Comparison of ENCODE assay signal across 19 cellular contexts in the genomic region with DNA sequence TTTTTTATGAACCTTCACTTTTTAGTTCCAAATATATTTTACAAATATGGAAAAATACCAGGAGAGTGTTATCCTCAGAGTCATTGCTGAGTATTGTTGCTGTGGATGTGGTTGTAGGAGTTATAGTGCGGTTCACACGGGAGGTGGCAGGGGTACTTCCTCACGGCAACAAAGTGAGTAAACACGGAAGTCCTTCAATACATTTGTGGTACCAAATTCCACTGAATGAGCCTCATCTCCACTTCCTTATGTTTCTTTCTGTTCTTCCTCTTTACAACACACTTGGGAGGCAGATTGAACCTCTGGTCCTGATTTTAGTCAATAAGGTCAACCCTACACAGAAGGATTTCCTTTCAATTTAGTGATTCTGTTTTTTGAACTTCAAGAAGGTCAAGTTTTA.
"Had no signal": no experiment of that assay in that cellular context is flagged by ENCODE, and none has a peak within 500 bp of the region (broad histone marks: within the 10 kb centered on the region; RNA-seq: fewer than 3 reads in every experiment).

No MANE protein-coding gene starts in this region.

- H3K4me1 ChIP-seq: gastroesophageal sphincter, heart left ventricle, left lung, neural progenitor cell, upper lobe of right lung had no signal

- H3K36me3 ChIP-seq: gastroesophageal sphincter, heart left ventricle, left lung, neural progenitor cell, upper lobe of right lung had no signal

- H3K4me3 ChIP-seq: coronary artery, gastroesophageal sphincter, heart left ventricle, left lung, lung, neural progenitor cell, upper lobe of right lung had no signal

- DNase-seq: activated CD4-positive, alpha-beta T cell treated with anti-CD3 and anti-CD28 coated beads for 1 hour; activated CD4-positive, alpha-beta T cell treated with anti-CD3 and anti-CD28 coated beads, Interleukin-2, amount 50 U/mL, for 1 hour; activated CD8-positive, alpha-beta T cell treated with anti-CD3 and anti-CD28 coated beads, Interleukin-2, amount 10 ng/mL, durations not matched to agents 7 days and 5 days; activated gamma-delta T cell; activated naive CD4-positive, alpha-beta T cell treated with anti-CD3 and anti-CD28 coated beads, Interleukin-2, amount 50 U/mL, for 16 hours; activated naive CD8-positive, alpha-beta T cell treated with anti-CD3 and anti-CD28 coated beads, Interleukin-2, amount 50 U/mL, for 24 hours; cerebellar nuclear complex; heart left ventricle; left lung; naive thymus-derived CD8-positive, alpha-beta T cell; stimulated activated CD4-positive, alpha-beta T cell treated with anti-CD3 and anti-CD28 coated beads, Interleukin-4, amount 100 ng/mL, for 1 hour; stimulated activated naive CD4-positive, alpha-beta T cell treated with Interleukin-2 at 50 U/mL for 16 hours; upper lobe of right lung had no signal

- H3K27me3 Mint-ChIP-seq: activated naive CD8-positive, alpha-beta T cell treated with anti-CD3 and anti-CD28 coated beads, Interleukin-2, amount 50 U/mL, for 24 hours; naive thymus-derived CD8-positive, alpha-beta T cell had no signal

- H3K27me3 ChIP-seq: gastroesophageal sphincter, heart left ventricle, left lung, neural progenitor cell, upper lobe of right lung had no signal

- H3K36me3 Mint-ChIP-seq: naive thymus-derived CD8-positive, alpha-beta T cell; neural progenitor cell had no signal

- H3K9ac ChIP-seq: neural progenitor cell had no signal

- H3K9me3 Mint-ChIP-seq: neural progenitor cell had no signal

- ATAC-seq: activated CD8-positive, alpha-beta T cell treated with anti-CD3 and anti-CD28 coated beads, Interleukin-2, amount 10 ng/mL, durations not matched to agents 7 days and 5 days; activated naive CD8-positive, alpha-beta T cell treated with anti-CD3 and anti-CD28 coated beads, Interleukin-2, amount 50 U/mL, for 24 hours; gastroesophageal sphincter; heart left ventricle; left lung; naive thymus-derived CD8-positive, alpha-beta T cell; upper lobe of right lung had no signal

- H3K27ac ChIP-seq: coronary artery, gastroesophageal sphincter, heart left ventricle, left lung, neural progenitor cell, upper lobe of right lung had no signal

- H3K4me3 Mint-ChIP-seq: activated CD8-positive, alpha-beta T cell treated with anti-CD3 and anti-CD28 coated beads, Interleukin-2, amount 10 ng/mL, durations not matched to agents 7 days and 5 days; activated naive CD8-positive, alpha-beta T cell treated with anti-CD3 and anti-CD28 coated beads, Interleukin-2, amount 50 U/mL, for 24 hours; activated T-helper 1 cell treated with anti-CD3 and anti-CD28 coated beads, Interleukin-12 subunit alpha, Interleukin-12 subunit beta, Interleukin-2, Interleukin-4 antibody, amounts not matched to agents 30 ng/mL and 10 ng/mL and 1 ng/mL, durations not matched to agents 14 hours and 24 hours and 36 hours; naive thymus-derived CD8-positive, alpha-beta T cell; neural progenitor cell; T-helper 2 cell treated with Interferon-gamma antibody and Interleukin-4, amounts not matched to agents 5 μg/mL and 100 μg/mL, for 36 hours had no signal

- H3K9me3 ChIP-seq: upper lobe of right lung had no signal

- H3K4me1 Mint-ChIP-seq: activated naive CD8-positive, alpha-beta T cell treated with anti-CD3 and anti-CD28 coated beads, Interleukin-2, amount 50 U/mL, for 24 hours; naive thymus-derived CD8-positive, alpha-beta T cell had no signal

- H3K27ac Mint-ChIP-seq: activated CD8-positive, alpha-beta T cell treated with anti-CD3 and anti-CD28 coated beads, Interleukin-2, amount 10 ng/mL, durations not matched to agents 7 days and 5 days; activated naive CD8-positive, alpha-beta T cell treated with anti-CD3 and anti-CD28 coated beads, Interleukin-2, amount 50 U/mL, for 24 hours; activated T-helper 1 cell treated with anti-CD3 and anti-CD28 coated beads, Interleukin-12 subunit alpha, Interleukin-12 subunit beta, Interleukin-2, Interleukin-4 antibody, amounts not matched to agents 30 ng/mL and 10 ng/mL and 1 ng/mL, durations not matched to agents 14 hours and 24 hours and 36 hours; naive thymus-derived CD8-positive, alpha-beta T cell; neural progenitor cell; T-helper 2 cell treated with Interferon-gamma antibody and Interleukin-4, amounts not matched to agents 5 μg/mL and 100 μg/mL, for 36 hours had no signal
